18 cellular contexts compared by ENCODE assay signal in genomic region chr1:154379301-154379700, GRCh38. TPM values are rescaled to one million over a fixed set of nuclear protein-coding genes. Genes with fewer than 3 reads are reported as not detected.
DNase-seq lines count a peak whose midpoint lies in the region.
"Had no signal": no experiment of that assay in that cellular context is flagged by ENCODE, and none has a peak within 500 bp of the region (broad histone marks: within the 10 kb centered on the region; RNA-seq: fewer than 3 reads in every experiment).

No MANE protein-coding gene starts in this region.

- no CpG with 5 or more reads among the region's 16 CpGs for WGBS in neuronal stem cell (ENCODE audit: extremely low coverage in 2 of 2, insufficient read length in 2 of 2, insufficient replicate concordance in 1 of 2), 2 donors

- H2BK15ac ChIP-seq in neuronal stem cell (ENCODE audit: low read length) = no peak overlapping the region

- no peak overlapping the region for H3K4me2 ChIP-seq in neuronal stem cell (ENCODE audit: insufficient read depth, low read length, poor library complexity, severe bottlenecking)
- H3K4me2 ChIP-seq: A549; BLaER1 treated with 17β-estradiol and CSF1 and Interleukin-3, amounts not matched to agents 10 nM and 100 nM had no signal

- DNase-seq in activated effector memory CD4-positive, alpha-beta T cell treated with anti-CD3 and anti-CD28 coated beads, Interleukin-2, amount 50 U/mL, for 16 hours = peak; percentile 19
- DNase-seq in activated effector memory CD4-positive, alpha-beta T cell treated with Interleukin-2 at 50 U/mL for 16 hours = no peak
- DNase-seq in NCI-H446 (lab: John Stamatoyannopoulos, UW) = peak; percentile 16 to 74
- DNase-seq in neuronal stem cell (ENCODE audit: low spot score) = no peak
- DNase-seq in activated CD4-positive, alpha-beta T cell treated with anti-CD3 and anti-CD28 coated beads for 4 hours = no peak
- no peak for DNase-seq in NCI-H345 (lab: John Stamatoyannopoulos, UW)
- DNase-seq: AML-193; Caco-2; Calu3; CD4-positive, alpha-beta T cell; CD8-positive, alpha-beta T cell; DMS79 treated with DMSO at 0.1 percent for 48 hours; GF-D8 had no signal

- H3K79me1 ChIP-seq in neuronal stem cell (ENCODE audit: low read depth, low read length) = no peaks in the 10 kb centered on the region

- no peak overlapping the region for H2AK5ac ChIP-seq in neuronal stem cell (ENCODE audit: low read depth, low read length)

- H4K8ac ChIP-seq in neuronal stem cell (ENCODE audit: low read depth, low read length) = no peak overlapping the region

- H3K23ac ChIP-seq in neuronal stem cell (ENCODE audit: low read depth, low read length, poor library complexity) = peak overlapping the region; percentile 55

- H3K27me3 ChIP-seq in neuronal stem cell (ENCODE audit: control insufficient read depth in 3 of 3, insufficient read depth in 3 of 3, low read depth in 1 of 3, low read length in 3 of 3) = no peaks in the 10 kb centered on the region
- H3K27me3 ChIP-seq: BLaER1 treated with 17β-estradiol and CSF1 and Interleukin-3, amounts not matched to agents 10 nM and 100 nM had no signal

- H3K9ac ChIP-seq in neuronal stem cell (ENCODE audit: low read depth, low read length, poor library complexity) = no peak overlapping the region
- H3K9ac ChIP-seq: BLaER1 treated with 17β-estradiol and CSF1 and Interleukin-3, amounts not matched to agents 10 nM and 100 nM had no signal

- H2AFZ ChIP-seq in neuronal stem cell (ENCODE audit: low read length) = no peak overlapping the region

- H3K9me3 ChIP-seq in neuronal stem cell (replicated peaks in 1 of 2; ENCODE audit: control insufficient read depth in 2 of 2, insufficient read depth in 1 of 2, low read depth in 1 of 2, low read length in 2 of 2) = no peaks in the 10 kb centered on the region
- H3K9me3 ChIP-seq: A549, Caco-2 had no signal

- H3K36me3 ChIP-seq in neuronal stem cell (replicated peaks in 1 of 2; ENCODE audit: control insufficient read depth in 2 of 2, insufficient read depth in 2 of 2, low read length in 2 of 2) = no peaks in the 10 kb centered on the region
- H3K36me3 ChIP-seq: BLaER1 treated with 17β-estradiol and CSF1 and Interleukin-3, amounts not matched to agents 10 nM and 100 nM had no signal

- no peak overlapping the region for H3K4me3 ChIP-seq in neuronal stem cell (ENCODE audit: low read length in 2 of 2)
- H3K4me3 ChIP-seq: A549; BLaER1 treated with 17β-estradiol and CSF1 and Interleukin-3, amounts not matched to agents 10 nM and 100 nM had no signal

- no peak overlapping the region for H3K18ac ChIP-seq in neuronal stem cell (ENCODE audit: low read length)

- H4K91ac ChIP-seq in neuronal stem cell (ENCODE audit: low read depth, low read length, poor library complexity) = no peak overlapping the region

- H2BK120ac ChIP-seq in neuronal stem cell (ENCODE audit: low read depth, low read length) = no peak overlapping the region

- no peak overlapping the region for H3K14ac ChIP-seq in neuronal stem cell (ENCODE audit: low read length)

- no peak overlapping the region for H3K4ac ChIP-seq in neuronal stem cell (ENCODE audit: low read length)

- no peak overlapping the region for H3K27ac ChIP-seq in neuronal stem cell (replicated peaks; ENCODE audit: low read length)
- H3K27ac ChIP-seq: 22Rv1; A549; BLaER1 treated with 17β-estradiol and CSF1 and Interleukin-3, amounts not matched to agents 10 nM and 100 nM; C4-2B had no signal

- H2BK5ac ChIP-seq in neuronal stem cell (ENCODE audit: low read length) = no peak overlapping the region

- H2BK12ac ChIP-seq in neuronal stem cell (ENCODE audit: low read length) = no peak overlapping the region

- H3K4me1 ChIP-seq in neuronal stem cell (ENCODE audit: control insufficient read depth in 2 of 2, insufficient read depth in 1 of 2, low read depth in 1 of 2, low read length in 2 of 2) = no peaks in the 10 kb centered on the region
- H3K4me1 ChIP-seq: Caco-2 had no signal

RNA-seq across cellular contexts. Expression of gene IL6R, which starts 25.8 kb away (rescaled TPM):
- polyA plus RNA-seq in neuronal stem cell (2013, experiment 1 of 2) = 0.08 TPM
- 0.10 TPM for polyA plus RNA-seq in neuronal stem cell (2013, experiment 2 of 2)

RNA-seq across cellular contexts. Expression of gene ATP8B2, which starts 54.0 kb away (rescaled TPM):
- polyA plus RNA-seq in neuronal stem cell (2013, experiment 1 of 2) = 23.7 TPM
- 22.1 TPM for polyA plus RNA-seq in neuronal stem cell (2013, experiment 2 of 2)

RNA-seq across cellular contexts. Expression of gene AQP10, which starts 58.4 kb away (rescaled TPM):
- polyA plus RNA-seq in neuronal stem cell (2013, experiment 1 of 2) = not detected
- not detected for polyA plus RNA-seq in neuronal stem cell (2013, experiment 2 of 2)
- polyA plus RNA-seq: A549, BJ had no signal

Comparison
In these comparisons a context has a peak if more than half of its experiments do, and no peak if none do; other contexts are left out.
1. DNase-seq: peak in activated effector memory CD4-positive, alpha-beta T cell treated with anti-CD3 and anti-CD28 coated beads, Interleukin-2, amount 50 U/mL, for 16 hours (single experiment) and NCI-H446 (2 of 2); none in activated effector memory CD4-positive, alpha-beta T cell treated with Interleukin-2 at 50 U/mL for 16 hours (single experiment), neuronal stem cell (single experiment), activated CD4-positive, alpha-beta T cell treated with anti-CD3 and anti-CD28 coated beads for 4 hours (0 of 2) and NCI-H345 (single experiment).